8 cellular contexts compared by ENCODE assay signal in the genomic region with DNA sequence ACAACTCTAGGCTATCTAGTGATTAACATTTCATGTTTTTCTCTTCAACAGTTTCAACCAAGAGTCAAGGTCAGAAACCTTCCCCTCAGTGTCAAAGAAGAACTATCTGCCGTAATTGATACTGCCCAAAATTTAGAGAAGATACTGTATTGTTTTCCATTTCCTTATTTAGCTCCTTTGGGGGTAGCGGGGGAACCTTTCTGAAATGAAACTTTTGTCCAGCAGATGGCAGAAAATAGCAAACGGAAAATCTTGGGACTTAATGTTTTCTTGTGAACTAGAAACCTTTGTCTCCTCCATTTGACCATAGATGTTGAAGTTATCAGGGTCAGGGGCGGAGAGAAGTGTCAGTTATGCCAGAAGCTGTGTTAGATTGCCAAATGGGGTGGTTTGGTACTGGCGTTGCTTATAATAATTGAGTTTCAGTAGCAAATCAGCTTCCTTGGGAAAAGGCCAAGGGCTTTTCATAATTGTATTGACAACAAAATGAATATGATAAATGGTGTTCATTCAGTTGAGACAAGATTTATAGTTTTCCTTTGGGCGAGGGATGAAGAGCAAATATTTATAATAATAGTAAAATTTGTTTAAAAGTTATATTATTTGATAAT.
DNase-seq lines count a peak whose midpoint lies in the region; ATAC-seq and TF ChIP-seq lines count a peak whose summit lies in the region.

No MANE protein-coding gene starts in this region.

- H3K4me3 ChIP-seq in DND-41 (ENCODE audit: low read depth in 1 of 2, low read length in 2 of 2) (no peak overlapping the region), coronary artery (no peak overlapping the region)

- H2AFZ ChIP-seq in DND-41 (ENCODE audit: low read depth, low read length) = peak overlapping the region; percentile 59

- peaks cover 31% of the 10 kb centered on the region for H3K4me1 ChIP-seq in DND-41 (ENCODE audit: insufficient read depth, low read length)

- H3K9ac ChIP-seq in DND-41 (ENCODE audit: low read depth, low read length) = no peak overlapping the region

- H3K27me3 ChIP-seq in DND-41 (ENCODE audit: insufficient read depth, low read length, poor library complexity) = no peaks in the 10 kb centered on the region

- peak overlapping the region; percentile 51; the same call in 1 of the 2 replicates for H3K27ac ChIP-seq in DND-41 (ENCODE audit: low read length)
- H3K27ac ChIP-seq in coronary artery = no peak overlapping the region

- H3K36me3 ChIP-seq in DND-41 (ENCODE audit: insufficient read depth, low read length) = no peaks in the 10 kb centered on the region

- ATAC-seq in DND-41 (ENCODE audit: insufficient read depth, low read depth) = peak; percentile 79
- ATAC-seq in HG03196 (IDR thresholded peaks at IDR 0.05; ENCODE audit: unreplicated experiment) = no peak
- no peak for ATAC-seq in GM19328 (IDR thresholded peaks at IDR 0.05; ENCODE audit: unreplicated experiment)
- no peak for ATAC-seq in HG02678 (IDR thresholded peaks at IDR 0.05; ENCODE audit: unreplicated experiment)

- TF ChIP-seq CTCF in DND-41 (IDR thresholded peaks at IDR 0.05; ENCODE audit: borderline replicate concordance, extremely low read depth, low read length, poor library complexity, severe bottlenecking) (peak; percentile 80), coronary artery (IDR thresholded peaks at IDR 0.05) (peak; percentile 46)

- H4K20me1 ChIP-seq in DND-41 (ENCODE audit: insufficient read depth, low read length) = no peaks in the 10 kb centered on the region

- peak; percentile 68 for DNase-seq in DND-41
- peak; percentile 16 for DNase-seq in HCEC 1CT
- DNase-seq in OCI-M1 (lab: John Stamatoyannopoulos, UW) = peak; percentile 87
- no peak for DNase-seq in coronary artery (ENCODE audit: low spot score)
- DNase-seq in mucosa of gallbladder (ENCODE audit: low spot score) = peak; percentile 17

- no peaks in the 10 kb centered on the region for H3K9me3 ChIP-seq in DND-41 (ENCODE audit: insufficient read depth, low read length, severe bottlenecking)

- H3K4me2 ChIP-seq in DND-41 (ENCODE audit: insufficient read depth, low read length) = no peak overlapping the region

- no peaks in the 10 kb centered on the region for H3K79me2 ChIP-seq in DND-41 (ENCODE audit: insufficient read depth, low read length)
